ENCODE assay signal across 12 cellular contexts in the genomic region with DNA sequence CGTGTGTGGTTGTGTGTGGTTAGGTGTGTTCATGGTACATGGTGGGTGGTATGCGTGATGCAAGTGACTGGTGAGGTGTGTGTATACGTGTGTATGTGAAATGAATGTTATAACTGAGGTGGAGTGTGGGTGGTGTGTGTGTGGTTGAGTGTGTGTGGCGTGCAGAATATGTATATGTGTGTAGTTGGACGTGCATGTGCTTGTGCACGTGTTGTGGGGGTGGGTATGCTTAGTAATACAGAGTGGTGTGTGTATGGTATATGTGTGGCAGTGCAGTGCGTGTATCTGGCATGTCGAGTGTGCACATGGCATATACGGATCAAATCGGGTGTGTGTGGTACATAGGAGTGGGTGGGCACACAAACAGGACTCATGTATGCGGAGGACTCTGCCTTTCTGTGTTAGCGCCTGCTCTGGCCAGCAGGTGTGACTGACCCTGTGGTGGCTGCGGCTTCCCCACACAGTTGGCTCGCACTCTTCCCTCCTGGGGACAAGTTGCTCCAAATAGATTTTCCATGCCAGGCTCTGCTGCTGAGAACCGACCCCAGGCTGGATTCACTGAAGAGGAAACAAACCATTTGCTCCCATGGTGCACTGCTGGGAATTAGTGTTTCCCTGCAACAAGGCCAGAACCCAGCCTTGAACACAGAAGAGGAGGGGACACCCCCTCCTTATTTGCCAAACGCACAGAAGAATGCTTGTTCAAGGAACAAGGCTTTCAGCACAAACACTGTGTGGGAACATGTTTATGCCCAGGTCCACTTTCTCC. TPM values are rescaled to one million over a fixed set of nuclear protein-coding genes. Genes with fewer than 3 reads are reported as not detected.
DNase-seq lines count a peak whose midpoint lies in the region; ATAC-seq, FAIRE-seq and TF ChIP-seq lines count a peak whose summit lies in the region.
"Had no signal": no experiment of that assay in that cellular context is flagged by ENCODE, and none has a peak within 500 bp of the region (broad histone marks: within the 10 kb centered on the region; RNA-seq: fewer than 3 reads in every experiment).

No MANE protein-coding gene starts in this region.

- TF ChIP-seq CTCF in GM10266 (IDR thresholded peaks at IDR 0.05; ENCODE audit: control insufficient read depth, insufficient read depth, low read depth, missing control alignments), result no peak

- no peak overlapping the region for H3K27ac Mint-ChIP-seq in effector memory CD8-positive, alpha-beta T cell
- H3K27ac Mint-ChIP-seq: immature natural killer cell had no signal

- H3K27ac ChIP-seq in SJCRH30, result no peak overlapping the region

- peak overlapping the region; percentile 88 for H3K4me3 ChIP-seq in SJCRH30

- peaks cover 35 to 38% of the 10 kb centered on the region in 2 donors for H3K27me3 Mint-ChIP-seq in effector memory CD8-positive, alpha-beta T cell

- intact Hi-C loops in head of caudate nucleus (cut with DNase I), result no loop called here

- H3K36me3 Mint-ChIP-seq in effector memory CD8-positive, alpha-beta T cell (ENCODE audit: insufficient read depth), result no peaks in the 10 kb centered on the region
- H3K36me3 Mint-ChIP-seq: immature natural killer cell had no signal

- H3K36me3 ChIP-seq in SJCRH30, result no peaks in the 10 kb centered on the region

- no peaks in the 10 kb centered on the region for H3K9me3 ChIP-seq in SJCRH30 (replicated peaks)

- H3K9me3 Mint-ChIP-seq in effector memory CD8-positive, alpha-beta T cell, result no peaks in the 10 kb centered on the region
- H3K9me3 Mint-ChIP-seq: neural crest cell had no signal

- no peak for ATAC-seq in HG02798 (IDR thresholded peaks at IDR 0.05; ENCODE audit: poor library complexity, unreplicated experiment)
- ATAC-seq in effector memory CD8-positive, alpha-beta T cell (replicated peaks), result no peak

- peaks cover 4 to 5% of the 10 kb centered on the region in 2 donors for H3K4me1 Mint-ChIP-seq in effector memory CD8-positive, alpha-beta T cell (ENCODE audit: low read depth in 2 of 2)

- H3K4me3 Mint-ChIP-seq in effector memory CD8-positive, alpha-beta T cell, result no peak overlapping the region

- no peak for TF ChIP-seq POLR2A in H54 (IDR thresholded peaks at IDR 0.05; ENCODE audit: low read depth, low read length)

- peak; percentile 42 for DNase-seq in GM10266 (ENCODE audit: extremely low spot score)
- peak; percentile 45 to 64 for DNase-seq in SJCRH30
- DNase-seq in head of caudate nucleus, result peak in 36 of 42 donors; percentile 6 to 80 (median 40)
- DNase-seq in retina, result peak; percentile 78
- DNase-seq in effector memory CD8-positive, alpha-beta T cell, result no peak
- no peak for DNase-seq in A172 (ENCODE audit: low spot score)
- DNase-seq in H54 (ENCODE audit: insufficient read length, low spot score), result no peak
- DNase-seq: activated gamma-delta T cell treated with Interleukin-2 at 50 U/mL for 16 hours; effector memory CD4-positive, alpha-beta T cell; immature natural killer cell had no signal

- no peak for FAIRE-seq in H54 (lab: Jason Lieb, UNC)

- H3K27me3 ChIP-seq in SJCRH30, result no peaks in the 10 kb centered on the region

- H3K4me1 ChIP-seq in SJCRH30, result peaks cover 8% of the 10 kb centered on the region; the same call in 1 of the 2 replicates

RNA-seq across cellular contexts. Expression of gene C3orf70, which starts 1.2 kb away (rescaled TPM):
- 11.7 and 11.8 TPM in 2 replicates for total RNA-seq in SJCRH30 (2014; rRNA removed; shearing (Covaris generic))
- 2.1 and 2.4 TPM in 2 replicates for total RNA-seq in A172 (2014; rRNA removed; shearing (Covaris generic))

Comparison
In these comparisons a context has a peak if more than half of its experiments do, and no peak if none do; other contexts are left out.
1. DNase-seq: peak in GM10266 (single experiment), SJCRH30 (2 of 2), head of caudate nucleus (36 of 42) and retina (single experiment); none in effector memory CD8-positive, alpha-beta T cell (0 of 3), A172 (single experiment) and H54 (single experiment).